16 cellular contexts compared by ENCODE assay signal in genomic region chr19:32168606-32169005, GRCh38.
"Had no signal": no experiment of that assay in that cellular context is flagged by ENCODE, and none has a peak within 500 bp of the region (broad histone marks: within the 10 kb centered on the region; RNA-seq: fewer than 3 reads in every experiment).

No MANE protein-coding gene starts in this region.

- H3K4me3 ChIP-seq: colonic mucosa, hepatocyte, mucosa of descending colon, tibial artery had no signal

- H3K9me3 Mint-ChIP-seq: endodermal cell; naive thymus-derived CD8-positive, alpha-beta T cell; stimulated activated naive CD8-positive, alpha-beta T cell treated with anti-CD3 and anti-CD28 coated beads, Interleukin-15, Interleukin-2, amounts not matched to agents 100 ng/mL and 50 ng/mL, for 24 hours had no signal

- H3K36me3 ChIP-seq: colonic mucosa, neutrophil, tibial artery had no signal

- H3K4me1 Mint-ChIP-seq: endodermal cell; naive thymus-derived CD8-positive, alpha-beta T cell had no signal

- H3K4me2 ChIP-seq: hepatocyte had no signal

- H3K27ac Mint-ChIP-seq: endodermal cell; stimulated activated naive CD8-positive, alpha-beta T cell treated with anti-CD3 and anti-CD28 coated beads, Interleukin-15, Interleukin-2, amounts not matched to agents 100 ng/mL and 50 ng/mL, for 24 hours had no signal

- DNase-seq: cerebellar nuclear complex; colonic mucosa; effector CD4-positive, alpha-beta T cell; endodermal cell; erythroblast; foreskin melanocyte; mammary epithelial cell; mucosa of descending colon; naive thymus-derived CD8-positive, alpha-beta T cell; posterior cingulate gyrus; small intestine; stimulated activated CD4-positive, alpha-beta T cell treated with anti-CD3 and anti-CD28 coated beads, Interleukin-2, amount 100 ng/mL, for 48 hours; tibial artery had no signal

- H3K27ac ChIP-seq: colonic mucosa, hepatocyte, neutrophil, tibial artery had no signal

- H3K27me3 ChIP-seq: colonic mucosa, neutrophil had no signal

- H3K9me3 ChIP-seq: colonic mucosa, mucosa of descending colon, neutrophil, tibial artery had no signal

- H3K79me2 ChIP-seq: hepatocyte had no signal

- H3K4me1 ChIP-seq: colonic mucosa, tibial artery had no signal

- H3K4me3 Mint-ChIP-seq: endodermal cell; naive thymus-derived CD8-positive, alpha-beta T cell; stimulated activated naive CD8-positive, alpha-beta T cell treated with anti-CD3 and anti-CD28 coated beads, Interleukin-15, Interleukin-2, amounts not matched to agents 100 ng/mL and 50 ng/mL, for 24 hours had no signal

- H3K36me3 Mint-ChIP-seq: naive thymus-derived CD8-positive, alpha-beta T cell had no signal

- H2AFZ ChIP-seq: hepatocyte had no signal
